In genomic region chr20:23350855-23351838, GRCh38 we compare ENCODE assay signal across 8 cellular contexts. TPM values are rescaled to one million over a fixed set of nuclear protein-coding genes. Genes with fewer than 3 reads are reported as not detected.
DNase-seq lines count a peak whose midpoint lies in the region; ATAC-seq and TF ChIP-seq lines count a peak whose summit lies in the region.

No MANE protein-coding gene starts in this region.

- ATAC-seq in HG03342 (IDR thresholded peaks at IDR 0.05; ENCODE audit: unreplicated experiment) (peak; percentile 26), PC-3 (peak; percentile 9)

- H3K36me3 Mint-ChIP-seq in activated T-helper 1 cell treated with anti-CD3 and anti-CD28 coated beads, Interleukin-12 subunit alpha, Interleukin-12 subunit beta, Interleukin-2, Interleukin-4 antibody, amounts not matched to agents 30 ng/mL and 10 ng/mL and 1 ng/mL, durations not matched to agents 14 hours and 24 hours and 36 hours (ENCODE audit: low read depth): peaks cover 9% of the 10 kb centered on the region

- peak overlapping the region; percentile 91 for H2AFZ ChIP-seq in PC-3 (ENCODE audit: low read length)
- peak overlapping the region; percentile 54 for H2AFZ ChIP-seq in neuron (ENCODE audit: low read depth, low read length)

- peak overlapping the region; percentile 99 for H3K9ac ChIP-seq in PC-3 (ENCODE audit: low read length)

- H3K4me3 ChIP-seq in BJ (ENCODE audit: low read depth, low read length) (peak overlapping the region; percentile 76), PC-3 (ENCODE audit: low read length) (peak overlapping the region; percentile 89), neuron (ENCODE audit: low read length) (peak overlapping the region; percentile 85), thymus (ENCODE audit: low read length) (peak overlapping the region; percentile 62)

- no peaks in the 10 kb centered on the region for H3K27me3 Mint-ChIP-seq in activated T-helper 1 cell treated with anti-CD3 and anti-CD28 coated beads, Interleukin-12 subunit alpha, Interleukin-12 subunit beta, Interleukin-2, Interleukin-4 antibody, amounts not matched to agents 30 ng/mL and 10 ng/mL and 1 ng/mL, durations not matched to agents 14 hours and 24 hours and 36 hours (ENCODE audit: insufficient read depth)

- intact Hi-C loops in PC-3 (cut with micrococcal nuclease): loop anchor here (1.0 to 10.0 kb wide), 6 partner anchors 7 to 1005 kb away; partner anchors contain the start of genes GZF1 and NAPB
- intact Hi-C loops in activated T-helper 1 cell treated with anti-CD3 and anti-CD28 coated beads, Interleukin-12 subunit alpha, Interleukin-12 subunit beta, Interleukin-2, Interleukin-4 antibody, amounts not matched to agents 30 ng/mL and 10 ng/mL and 1 ng/mL, durations not matched to agents 14 hours and 24 hours and 36 hours (cut with micrococcal nuclease): loop anchor here (1.0 kb wide), 6 partner anchors 7 to 255 kb away; partner anchors contain the start of genes GZF1 and NAPB

- H3K9me3 Mint-ChIP-seq in activated T-helper 1 cell treated with anti-CD3 and anti-CD28 coated beads, Interleukin-12 subunit alpha, Interleukin-12 subunit beta, Interleukin-2, Interleukin-4 antibody, amounts not matched to agents 30 ng/mL and 10 ng/mL and 1 ng/mL, durations not matched to agents 14 hours and 24 hours and 36 hours: no peaks in the 10 kb centered on the region

- POLR2A ChIA-PET in BJ (lab: Charles Lee): interaction anchor here (1.5 kb wide), 1 partner anchor 10 kb away, joined by 3 read pairs; no protein-coding TSS in a partner anchor
- POLR2A ChIA-PET in PC-3 (lab: Charles Lee; ENCODE audit: unreplicated experiment): interaction anchor here (0.6 to 1.8 kb wide), 5 partner anchors 7 to 839 kb away, joined by 3 to 20 read pairs (median 3); partner anchors contain the start of gene GZF1

- WGBS in thymus: 4% methylated on average over 65 of the region's 65 CpGs

- peak overlapping the region; percentile 94 for H3K4me3 Mint-ChIP-seq in activated T-helper 1 cell treated with anti-CD3 and anti-CD28 coated beads, Interleukin-12 subunit alpha, Interleukin-12 subunit beta, Interleukin-2, Interleukin-4 antibody, amounts not matched to agents 30 ng/mL and 10 ng/mL and 1 ng/mL, durations not matched to agents 14 hours and 24 hours and 36 hours

- peaks cover 33% of the 10 kb centered on the region for H3K4me1 Mint-ChIP-seq in activated T-helper 1 cell treated with anti-CD3 and anti-CD28 coated beads, Interleukin-12 subunit alpha, Interleukin-12 subunit beta, Interleukin-2, Interleukin-4 antibody, amounts not matched to agents 30 ng/mL and 10 ng/mL and 1 ng/mL, durations not matched to agents 14 hours and 24 hours and 36 hours (ENCODE audit: low read depth)

- BruUV-seq in PC-3 (replicated peaks; lab: Mats Ljungman, UMichigan): no TSS peak

- peak overlapping the region; percentile 100 for H3K27ac Mint-ChIP-seq in activated T-helper 1 cell treated with anti-CD3 and anti-CD28 coated beads, Interleukin-12 subunit alpha, Interleukin-12 subunit beta, Interleukin-2, Interleukin-4 antibody, amounts not matched to agents 30 ng/mL and 10 ng/mL and 1 ng/mL, durations not matched to agents 14 hours and 24 hours and 36 hours

- peaks cover 2% of the 10 kb centered on the region; the same call in 1 of the 2 replicates for H3K36me3 ChIP-seq in BJ (ENCODE audit: control insufficient read depth, insufficient read depth, low read length)
- H3K36me3 ChIP-seq in PC-3 (ENCODE audit: low read depth, low read length): peaks cover 19% of the 10 kb centered on the region; the same call in 1 of the 2 replicates
- H3K36me3 ChIP-seq in neuron (ENCODE audit: insufficient read depth, low read length): peaks cover 25% of the 10 kb centered on the region
- peaks cover 8% of the 10 kb centered on the region for H3K36me3 ChIP-seq in thymus (ENCODE audit: control insufficient read depth, insufficient read depth)

- H3K4me2 ChIP-seq in PC-3 (ENCODE audit: low read length): peak overlapping the region; percentile 97

- H3K4me1 ChIP-seq in PC-3 (ENCODE audit: insufficient read depth, low read length) (peaks cover 18% of the 10 kb centered on the region), neuron (ENCODE audit: insufficient read depth, low read length) (peaks cover 16% of the 10 kb centered on the region), thymus (ENCODE audit: control insufficient read depth, insufficient read depth, low read length) (peaks cover 11% of the 10 kb centered on the region)

- H3K9me2 ChIP-seq in PC-3 (replicated peaks; ENCODE audit: low read length): no peaks in the 10 kb centered on the region

- H3K27me3 ChIP-seq in BJ (ENCODE audit: control insufficient read depth, insufficient read depth, low read length): no peaks in the 10 kb centered on the region
- no peaks in the 10 kb centered on the region for H3K27me3 ChIP-seq in PC-3 (ENCODE audit: low read length)
- H3K27me3 ChIP-seq in neuron (ENCODE audit: insufficient read depth, low read length): no peaks in the 10 kb centered on the region
- no peaks in the 10 kb centered on the region for H3K27me3 ChIP-seq in thymus (ENCODE audit: control insufficient read depth, insufficient read depth)

- TF ChIP-seq CTCF in BJ (IDR thresholded peaks at IDR 0.05; ENCODE audit: insufficient read depth, low read depth, low read length) (no peak), PC-3 (conservative IDR thresholded peaks at IDR 0.05; ENCODE audit: low read depth, low read length) (no peak)

- peaks cover 22% of the 10 kb centered on the region for H4K20me1 ChIP-seq in PC-3 (ENCODE audit: low read length)

- no peaks in the 10 kb centered on the region for H3K9me3 ChIP-seq in PC-3 (ENCODE audit: low read length)
- H3K9me3 ChIP-seq in neuron (ENCODE audit: low read length): no peaks in the 10 kb centered on the region
- H3K9me3 ChIP-seq in thymus (ENCODE audit: control insufficient read depth): peaks cover 1% of the 10 kb centered on the region

- DNase-seq in BJ (ENCODE audit: low read depth) (no peak), PC-3 (peak; percentile 57), fibroblast of peridontal ligament (ENCODE audit: extremely low read depth) (peak; percentile 26)
- DNase-seq in activated T-helper 1 cell treated with anti-CD3 and anti-CD28 coated beads, Interleukin-12 subunit alpha, Interleukin-12 subunit beta, Interleukin-2, Interleukin-4 antibody, amounts not matched to agents 30 ng/mL and 10 ng/mL and 1 ng/mL, durations not matched to agents 14 hours and 24 hours and 36 hours (ENCODE audit: low spot score): peak; percentile 54

- no peaks in the 10 kb centered on the region for H3F3A ChIP-seq in PC-3 (ENCODE audit: low read length, unreplicated experiment)

- H3K79me2 ChIP-seq in PC-3 (ENCODE audit: low read length): peaks cover 55% of the 10 kb centered on the region

- H3K27ac ChIP-seq in PC-3 (ENCODE audit: low read length) (peak overlapping the region; percentile 68), thymus (ENCODE audit: low read depth) (peak overlapping the region; percentile 75)

- CTCF ChIA-PET in BJ (lab: Yijun Ruan, JAX): interaction anchor here (1.0 to 2.4 kb wide), 5 partner anchors 11 to 661 kb away, joined by 3 to 17 read pairs (median 5); no protein-coding TSS in a partner anchor
- CTCF ChIA-PET in PC-3 (lab: Charles Lee): no interaction called here

- TF ChIP-seq POLR2A in GM19193 (IDR thresholded peaks at IDR 0.05; ENCODE audit: extremely low read depth, insufficient read depth, insufficient read length): peak; percentile 41

RNA-seq across cellular contexts. Expression of gene NXT1, which starts 0.6 kb away (rescaled TPM):
- polyA plus RNA-seq in BJ (2011; rRNA removed) (19.2 and 24.2 TPM in 2 replicates), thymus (22.6 TPM)
- polyA minus RNA-seq in BJ (2011; rRNA and poly(A)+ RNA removed): 7.4 and 8.7 TPM in 2 replicates
- 82.0 and 98.0 TPM in 2 replicates for total RNA-seq in PC-3 (2014; rRNA removed)
- total RNA-seq in activated T-helper 1 cell treated with anti-CD3 and anti-CD28 coated beads, Interleukin-12 subunit alpha, Interleukin-12 subunit beta, Interleukin-2, Interleukin-4 antibody, amounts not matched to agents 30 ng/mL and 10 ng/mL and 1 ng/mL, durations not matched to agents 14 hours and 24 hours and 36 hours: 58.9 and 62.6 TPM in 2 replicates

RNA-seq across cellular contexts. Expression of gene GZF1, which starts 10.8 kb away (rescaled TPM):
- polyA plus RNA-seq in BJ (2011; rRNA removed) (17.9 and 22.7 TPM in 2 replicates), thymus (8.5 TPM)
- polyA minus RNA-seq in BJ (2011; rRNA and poly(A)+ RNA removed): 40.3 and 46.3 TPM in 2 replicates
- 16.0 and 17.9 TPM in 2 replicates for total RNA-seq in PC-3 (2014; rRNA removed)
- total RNA-seq in activated T-helper 1 cell treated with anti-CD3 and anti-CD28 coated beads, Interleukin-12 subunit alpha, Interleukin-12 subunit beta, Interleukin-2, Interleukin-4 antibody, amounts not matched to agents 30 ng/mL and 10 ng/mL and 1 ng/mL, durations not matched to agents 14 hours and 24 hours and 36 hours: 10.6 and 12.6 TPM in 2 replicates
